In genomic region chr2:54042908-54043620, GRCh38 we compare ENCODE assay signal across 13 cellular contexts.
DNase-seq lines count a peak whose midpoint lies in the region; ATAC-seq, FAIRE-seq and TF ChIP-seq lines count a peak whose summit lies in the region.
"Had no signal": no experiment of that assay in that cellular context is flagged by ENCODE, and none has a peak within 500 bp of the region (broad histone marks: within the 10 kb centered on the region; RNA-seq: fewer than 3 reads in every experiment).

No MANE protein-coding gene starts in this region.

- no peaks in the 10 kb centered on the region for H3K79me2 ChIP-seq in keratinocyte (ENCODE audit: control insufficient read depth, insufficient read depth, low read length)
- H3K79me2 ChIP-seq: parathyroid adenoma had no signal

- no peaks in the 10 kb centered on the region for H4K20me1 ChIP-seq in keratinocyte (ENCODE audit: control insufficient read depth, extremely low read depth, insufficient read depth, low read length)

- no peaks in the 10 kb centered on the region for H3K27me3 ChIP-seq in keratinocyte (ENCODE audit: control insufficient read depth, extremely low read depth, insufficient read depth, low read length)
- H3K27me3 ChIP-seq: upper lobe of left lung had no signal

- H2AFZ ChIP-seq in keratinocyte (ENCODE audit: control insufficient read depth, low read length) = no peak overlapping the region
- H2AFZ ChIP-seq: parathyroid adenoma had no signal

- no peak overlapping the region for H3K4me2 ChIP-seq in keratinocyte (ENCODE audit: control insufficient read depth, extremely low read depth, insufficient read depth, low read depth, low read length)

- H3K4me1 ChIP-seq in keratinocyte (ENCODE audit: control insufficient read depth, extremely low read depth, insufficient read depth, low read length) = peaks cover 18% of the 10 kb centered on the region
- H3K4me1 ChIP-seq: parathyroid adenoma had no signal

- no peak for TF ChIP-seq CTCF in keratinocyte (optimal IDR thresholded peaks at IDR 0.05 in 1 of 3, IDR thresholded peaks at IDR 0.05 in 1 of 3, conservative IDR thresholded peaks at IDR 0.05 in 1 of 3; ENCODE audit: extremely low read depth in 1 of 3, insufficient read depth in 2 of 3, low read length in 3 of 3)

- H3K36me3 ChIP-seq in keratinocyte (ENCODE audit: control insufficient read depth in 2 of 2, extremely low read depth in 1 of 2, insufficient read depth in 2 of 2, low read length in 2 of 2) = no peaks in the 10 kb centered on the region
- H3K36me3 ChIP-seq: upper lobe of left lung had no signal

- H3K9me1 ChIP-seq in keratinocyte (ENCODE audit: control insufficient read depth, extremely low read depth, insufficient read depth, low read length) = no peaks in the 10 kb centered on the region

- H3K4me3 ChIP-seq in keratinocyte (ENCODE audit: control insufficient read depth in 2 of 3, extremely low read depth in 1 of 3, insufficient read depth in 2 of 3, low read depth in 1 of 3, low read length in 3 of 3) = no peak overlapping the region
- H3K4me3 ChIP-seq: upper lobe of left lung had no signal

- H3K9me3 ChIP-seq in keratinocyte (ENCODE audit: control insufficient read depth, low read depth, low read length) = peaks cover 4% of the 10 kb centered on the region

- dilution Hi-C loops in keratinocyte (cut with MboI; ENCODE audit: extremely low pct_ligation_motif_present, low sequenced_read_pairs) = no loop called here

- FAIRE-seq in keratinocyte (lab: Jason Lieb, UNC) = no peak

- no peak overlapping the region for H3K9ac ChIP-seq in keratinocyte (ENCODE audit: control insufficient read depth, extremely low read depth, insufficient read depth, low read length)
- H3K9ac ChIP-seq: parathyroid adenoma had no signal

- peak overlapping the region; percentile 97 for H3K27ac ChIP-seq in caudate nucleus (ENCODE audit: low read depth, low read length)
- H3K27ac ChIP-seq in keratinocyte (ENCODE audit: control insufficient read depth, insufficient read depth, low read length) = peak overlapping the region; percentile 69
- H3K27ac ChIP-seq in substantia nigra (ENCODE audit: low read depth, low read length, poor library complexity, severe bottlenecking) = peak overlapping the region; percentile 97
- H3K27ac ChIP-seq: parathyroid adenoma, upper lobe of left lung had no signal

- no peak for ATAC-seq in GM21576 (IDR thresholded peaks at IDR 0.05; ENCODE audit: unreplicated experiment)
- ATAC-seq: T-cell had no signal

- DNase-seq in NCI-H446 treated with DMSO at 0.1 percent for 48 hours (lab: John Stamatoyannopoulos, UW) (peak; percentile 37), caudate nucleus (lab: John Stamatoyannopoulos, UW) (peak in 37 of 61 donors; percentile 10 to 59 (median 23)), keratinocyte (ENCODE audit: low read depth, low spot score) (no peak), substantia nigra (lab: John Stamatoyannopoulos, UW) (peak in 27 of 49 donors; percentile 3 to 64 (median 20)), NCI-H2227 treated with DMSO at 0.1 percent for 48 hours (lab: John Stamatoyannopoulos, UW) (no peak), RKO (ENCODE audit: low spot score) (no peak), NCI-H128 (lab: John Stamatoyannopoulos, UW; ENCODE audit: unreplicated experiment) (no peak)
- DNase-seq: activated naive CD8-positive, alpha-beta T cell treated with anti-CD3 and anti-CD28 coated beads for 36 hours; activated T-cell treated with anti-CD3 and anti-CD28 coated beads for 4 hours; T-cell; upper lobe of left lung had no signal

Comparison
In these comparisons a context has a peak if more than half of its experiments do, and no peak if none do; other contexts are left out.
1. DNase-seq: peak in NCI-H446 treated with DMSO at 0.1 percent for 48 hours (single experiment), caudate nucleus (37 of 61) and substantia nigra (27 of 49); none in keratinocyte (single experiment), NCI-H2227 treated with DMSO at 0.1 percent for 48 hours (single experiment), RKO (single experiment) and NCI-H128 (single experiment).
2. Peak in every context shown above with its lines, with median percentiles within 50 percentile points of each other: H3K27ac ChIP-seq.